In genomic region chr19:50512112-50512998, GRCh38 we compare ENCODE assay signal across 10 cellular contexts. TPM values are rescaled to one million over a fixed set of nuclear protein-coding genes. Genes with fewer than 3 reads are reported as not detected.
DNase-seq lines count a peak whose midpoint lies in the region; ATAC-seq and TF ChIP-seq lines count a peak whose summit lies in the region.
"Had no signal": no experiment of that assay in that cellular context is flagged by ENCODE, and none has a peak within 500 bp of the region (broad histone marks: within the 10 kb centered on the region; RNA-seq: fewer than 3 reads in every experiment).

No MANE protein-coding gene starts in this region.

- peaks cover 70% of the 10 kb centered on the region for H3K4me1 Mint-ChIP-seq in brain
- peaks cover 35% of the 10 kb centered on the region for H3K4me1 Mint-ChIP-seq in nephron

- peaks cover 14% of the 10 kb centered on the region for H3K36me3 Mint-ChIP-seq in brain
- H3K36me3 Mint-ChIP-seq in nephron (ENCODE audit: low read depth), result no peaks in the 10 kb centered on the region

- peak overlapping the region in 3 of 5 experiments; percentile 94 to 100 (median 95) for H3K27ac Mint-ChIP-seq in brain
- peak overlapping the region; percentile 79 to 85 (median 83) for H3K27ac Mint-ChIP-seq in nephron

- no peaks in the 10 kb centered on the region; the same call in 1 of the 2 replicates for H3K27me3 ChIP-seq in H7 (ENCODE audit: control insufficient read depth, insufficient read depth, low read length)

- no peak for ATAC-seq in GM21529 (IDR thresholded peaks at IDR 0.05; ENCODE audit: unreplicated experiment)

- DNase-seq in H7, result peak; percentile 58
- DNase-seq in iPS-NIHi7 (ENCODE audit: extremely low spot score), result no peak
- no peak for DNase-seq in germinal center (ENCODE audit: low spot score)
- DNase-seq: activated B cell treated with CpG ODN at 0.5 μM for 24 hours, NCI-H1417 treated with DMSO at 0.1 percent for 48 hours had no signal

- H3K4me3 Mint-ChIP-seq in brain (peak overlapping the region in 2 of 5 experiments; percentile 82 to 86), nephron (peak overlapping the region in 1 of 3 experiments; percentile 93)

- peaks cover 0 to 77% (median 2%) of the 10 kb centered on the region in 5 experiments for H3K9me3 Mint-ChIP-seq in brain
- H3K9me3 Mint-ChIP-seq in nephron, result no peaks in the 10 kb centered on the region
- H3K9me3 Mint-ChIP-seq: activated B cell treated with CpG ODN at 0.5 μM for 24 hours had no signal

- no peak for TF ChIP-seq CTCF in brain (conservative IDR thresholded peaks at IDR 0.05)
- no peak for TF ChIP-seq CTCF in nephron (IDR thresholded peaks at IDR 0.05; ENCODE audit: unreplicated experiment in 3 of 3)

- peaks cover 3% of the 10 kb centered on the region for H3K27me3 Mint-ChIP-seq in brain
- H3K27me3 Mint-ChIP-seq in nephron (ENCODE audit: low read depth), result no peaks in the 10 kb centered on the region

- no peaks in the 10 kb centered on the region for H3K36me3 ChIP-seq in H7 (replicated peaks; ENCODE audit: control insufficient read depth, insufficient read depth, low read length)

- no peak overlapping the region for H3K4me3 ChIP-seq in H7 (ENCODE audit: insufficient read depth, low read depth, low read length)

RNA-seq across cellular contexts. Expression of gene ASPDH, which starts 1.4 kb away (rescaled TPM):
- total RNA-seq in H7 (2014; rRNA removed; shearing (Covaris generic)), result not detected in 2 replicates
- 58.1 TPM for polyA plus RNA-seq in brain (ENCODE audit: insufficient read depth, low read depth, low replicate concordance)
- total RNA-seq: activated B cell treated with CpG ODN at 0.5 μM for 24 hours, esophagus mucosa, renal cortical epithelial cell had no signal

RNA-seq across cellular contexts. Expression of gene JOSD2, which starts 1.4 kb away (rescaled TPM):
- 4.7 and 4.9 TPM in 2 replicates for total RNA-seq in H7 (2014; rRNA removed; shearing (Covaris generic))
- polyA plus RNA-seq in brain (ENCODE audit: insufficient read depth, low read depth, low replicate concordance), result 36.8 TPM

RNA-seq across cellular contexts. Expression of gene GARIN5A, which starts 35.7 kb away (rescaled TPM):
- total RNA-seq in H7 (2014; rRNA removed; shearing (Covaris generic)), result 4.5 and 8.1 TPM in 2 replicates
- polyA plus RNA-seq in brain (ENCODE audit: insufficient read depth, low read depth, low replicate concordance), result 15.9 TPM

RNA-seq across cellular contexts. Expression of gene EMC10, which starts 36.0 kb away (rescaled TPM):
- total RNA-seq in H7 (2014; rRNA removed; shearing (Covaris generic)), result 146 and 166 TPM in 2 replicates
- polyA plus RNA-seq in brain (ENCODE audit: insufficient read depth, low read depth, low replicate concordance), result 171 TPM

RNA-seq across cellular contexts. Expression of gene LRRC4B, which starts 55.9 kb away (rescaled TPM):
- 2.4 and 3.5 TPM in 2 replicates for total RNA-seq in H7 (2014; rRNA removed; shearing (Covaris generic))
- polyA plus RNA-seq in brain (ENCODE audit: insufficient read depth, low read depth, low replicate concordance), result 52.9 TPM
- total RNA-seq: activated B cell treated with CpG ODN at 0.5 μM for 24 hours had no signal
